In the genomic region with DNA sequence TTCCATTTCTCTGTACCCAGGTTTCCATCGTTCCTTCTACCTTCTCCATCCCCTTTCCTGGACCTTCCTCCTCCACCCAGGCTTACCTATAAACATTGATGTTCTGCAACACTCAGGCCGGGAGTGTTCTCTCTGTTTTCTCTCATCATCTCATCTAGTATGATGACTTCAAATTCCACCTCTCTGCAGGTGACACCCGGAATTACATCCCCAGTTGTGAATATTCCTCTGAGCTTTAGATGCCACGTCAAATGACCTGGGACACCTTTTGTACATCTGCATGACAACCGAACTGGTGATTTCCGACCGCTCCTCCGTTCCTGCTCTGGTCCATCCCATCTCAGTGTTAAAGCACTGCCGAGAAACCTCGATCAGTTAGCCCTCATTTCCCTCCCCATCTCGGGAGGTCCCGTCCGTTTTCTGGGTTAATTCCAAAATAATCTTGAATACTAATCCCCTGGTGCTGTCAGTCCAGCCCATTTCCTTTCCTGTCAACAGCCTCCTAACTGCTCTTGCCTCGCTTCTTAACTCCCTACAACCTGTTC, we compare ENCODE assay signal across 1 cellular context.
TF ChIP-seq lines count a peak whose summit lies in the region.

No MANE protein-coding gene starts in this region.

TF ChIP-seq in GM23338, 12 proteins besides CTCF, POLR2A, EP300 and RAD21 (continued from another document):
- TF ChIP-seq, protein P1, sequence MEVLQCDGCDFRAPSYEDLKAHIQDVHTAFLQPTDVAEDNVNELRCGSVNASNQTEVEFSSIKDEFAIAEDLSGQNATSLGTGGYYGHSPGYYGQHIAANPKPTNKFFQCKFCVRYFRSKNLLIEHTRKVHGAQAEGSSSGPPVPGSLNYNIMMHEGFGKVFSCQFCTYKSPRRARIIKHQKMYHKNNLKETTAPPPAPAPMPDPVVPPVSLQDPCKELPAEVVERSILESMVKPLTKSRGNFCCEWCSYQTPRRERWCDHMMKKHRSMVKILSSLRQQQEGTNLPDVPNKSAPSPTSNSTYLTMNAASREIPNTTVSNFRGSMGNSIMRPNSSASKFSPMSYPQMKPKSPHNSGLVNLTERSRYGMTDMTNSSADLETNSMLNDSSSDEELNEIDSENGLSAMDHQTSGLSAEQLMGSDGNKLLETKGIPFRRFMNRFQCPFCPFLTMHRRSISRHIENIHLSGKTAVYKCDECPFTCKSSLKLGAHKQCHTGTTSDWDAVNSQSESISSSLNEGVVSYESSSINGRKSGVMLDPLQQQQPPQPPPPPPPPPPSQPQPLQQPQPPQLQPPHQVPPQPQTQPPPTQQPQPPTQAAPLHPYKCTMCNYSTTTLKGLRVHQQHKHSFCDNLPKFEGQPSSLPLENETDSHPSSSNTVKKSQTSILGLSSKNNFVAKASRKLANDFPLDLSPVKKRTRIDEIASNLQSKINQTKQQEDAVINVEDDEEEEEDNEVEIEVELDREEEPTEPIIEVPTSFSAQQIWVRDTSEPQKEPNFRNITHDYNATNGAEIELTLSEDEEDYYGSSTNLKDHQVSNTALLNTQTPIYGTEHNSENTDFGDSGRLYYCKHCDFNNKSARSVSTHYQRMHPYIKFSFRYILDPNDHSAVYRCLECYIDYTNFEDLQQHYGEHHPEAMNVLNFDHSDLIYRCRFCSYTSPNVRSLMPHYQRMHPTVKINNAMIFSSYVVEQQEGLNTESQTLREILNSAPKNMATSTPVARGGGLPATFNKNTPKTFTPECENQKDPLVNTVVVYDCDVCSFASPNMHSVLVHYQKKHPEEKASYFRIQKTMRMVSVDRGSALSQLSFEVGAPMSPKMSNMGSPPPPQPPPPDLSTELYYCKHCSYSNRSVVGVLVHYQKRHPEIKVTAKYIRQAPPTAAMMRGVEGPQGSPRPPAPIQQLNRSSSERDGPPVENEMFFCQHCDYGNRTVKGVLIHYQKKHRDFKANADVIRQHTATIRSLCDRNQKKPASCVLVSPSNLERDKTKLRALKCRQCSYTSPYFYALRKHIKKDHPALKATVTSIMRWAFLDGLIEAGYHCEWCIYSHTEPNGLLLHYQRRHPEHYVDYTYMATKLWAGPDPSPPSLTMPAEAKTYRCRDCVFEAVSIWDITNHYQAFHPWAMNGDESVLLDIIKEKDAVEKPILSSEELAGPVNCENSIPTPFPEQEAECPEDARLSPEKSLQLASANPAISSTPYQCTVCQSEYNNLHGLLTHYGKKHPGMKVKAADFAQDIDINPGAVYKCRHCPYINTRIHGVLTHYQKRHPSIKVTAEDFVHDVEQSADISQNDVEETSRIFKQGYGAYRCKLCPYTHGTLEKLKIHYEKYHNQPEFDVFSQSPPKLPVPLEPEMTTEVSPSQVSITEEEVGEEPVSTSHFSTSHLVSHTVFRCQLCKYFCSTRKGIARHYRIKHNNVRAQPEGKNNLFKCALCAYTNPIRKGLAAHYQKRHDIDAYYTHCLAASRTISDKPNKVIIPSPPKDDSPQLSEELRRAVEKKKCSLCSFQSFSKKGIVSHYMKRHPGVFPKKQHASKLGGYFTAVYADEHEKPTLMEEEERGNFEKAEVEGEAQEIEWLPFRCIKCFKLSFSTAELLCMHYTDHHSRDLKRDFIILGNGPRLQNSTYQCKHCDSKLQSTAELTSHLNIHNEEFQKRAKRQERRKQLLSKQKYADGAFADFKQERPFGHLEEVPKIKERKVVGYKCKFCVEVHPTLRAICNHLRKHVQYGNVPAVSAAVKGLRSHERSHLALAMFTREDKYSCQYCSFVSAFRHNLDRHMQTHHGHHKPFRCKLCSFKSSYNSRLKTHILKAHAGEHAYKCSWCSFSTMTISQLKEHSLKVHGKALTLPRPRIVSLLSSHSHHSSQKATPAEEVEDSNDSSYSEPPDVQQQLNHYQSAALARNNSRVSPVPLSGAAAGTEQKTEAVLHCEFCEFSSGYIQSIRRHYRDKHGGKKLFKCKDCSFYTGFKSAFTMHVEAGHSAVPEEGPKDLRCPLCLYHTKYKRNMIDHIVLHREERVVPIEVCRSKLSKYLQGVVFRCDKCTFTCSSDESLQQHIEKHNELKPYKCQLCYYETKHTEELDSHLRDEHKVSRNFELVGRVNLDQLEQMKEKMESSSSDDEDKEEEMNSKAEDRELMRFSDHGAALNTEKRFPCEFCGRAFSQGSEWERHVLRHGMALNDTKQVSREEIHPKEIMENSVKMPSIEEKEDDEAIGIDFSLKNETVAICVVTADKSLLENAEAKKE (CRISPR knock-in tag; IDR thresholded peaks at IDR 0.05), result no peak
- TF ChIP-seq POLR2AphosphoS5 (IDR thresholded peaks at IDR 0.05; ENCODE audit: low read depth), result no peak
- no peak for TF ChIP-seq JUNB (IDR thresholded peaks at IDR 0.05; ENCODE audit: unreplicated experiment)
- no peak for TF ChIP-seq ZNF331 (CRISPR knock-in tag; IDR thresholded peaks at IDR 0.05; ENCODE audit: low read depth)
- TF ChIP-seq EZH2phosphoT487 (IDR thresholded peaks at IDR 0.05; ENCODE audit: unreplicated experiment), result no peak
- no peak for TF ChIP-seq EZH2 (IDR thresholded peaks at IDR 0.05; ENCODE audit: low read depth, unreplicated experiment)
